ENCODE assay signal across 21 cellular contexts in the genomic region with DNA sequence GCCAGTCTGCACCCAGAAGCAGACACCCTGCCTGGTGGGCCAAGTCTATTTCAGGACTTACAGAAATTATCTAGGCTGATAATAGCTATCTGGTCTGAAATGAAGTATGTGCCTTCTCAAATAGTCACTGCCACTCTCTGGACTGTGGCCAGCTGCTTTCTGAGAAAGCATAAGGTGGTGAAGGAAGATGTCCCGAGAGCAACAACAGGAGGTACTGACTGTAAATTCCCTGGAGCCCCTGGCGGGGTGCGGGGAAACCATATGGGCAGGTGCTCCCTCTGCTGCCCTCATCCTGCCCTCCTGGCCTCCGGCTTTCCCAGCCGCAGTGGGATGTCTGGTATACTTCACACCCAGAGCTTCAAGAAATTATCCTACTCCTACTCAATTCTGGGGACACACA.
DNase-seq lines count a peak whose midpoint lies in the region; ATAC-seq, FAIRE-seq and TF ChIP-seq lines count a peak whose summit lies in the region.
"Had no signal": no experiment of that assay in that cellular context is flagged by ENCODE, and none has a peak within 500 bp of the region (broad histone marks: within the 10 kb centered on the region; RNA-seq: fewer than 3 reads in every experiment).

No MANE protein-coding gene starts in this region.

- H3K9me2 ChIP-seq in GM23338 (ENCODE audit: insufficient read depth): no peaks in the 10 kb centered on the region; the same call in 1 of the 2 replicates

- intact Hi-C loops in breast epithelium (cut with DNase I; ENCODE audit: low total_unique reads) (no loop called here), right cardiac atrium (cut with DNase I) (no loop called here)

- peaks cover 9% of the 10 kb centered on the region for H3K4me1 Mint-ChIP-seq in GM23338
- peaks cover 41% of the 10 kb centered on the region for H3K4me1 Mint-ChIP-seq in stimulated activated effector memory CD8-positive, alpha-beta T cell treated with anti-CD3 and anti-CD28 coated beads, Interleukin-12 subunit alpha, Interleukin-12 subunit beta, amount 100 ng/mL, for 72 hours

- peak; percentile 74 for ATAC-seq in GM23338
- ATAC-seq in right cardiac atrium: peak in 1 of 2 donors; percentile 8
- ATAC-seq in stimulated activated effector memory CD8-positive, alpha-beta T cell treated with anti-CD3 and anti-CD28 coated beads, Interleukin-12 subunit alpha, Interleukin-12 subunit beta, amount 100 ng/mL, for 72 hours: no peak
- ATAC-seq: activated naive CD4-positive, alpha-beta T cell treated with anti-CD3 and anti-CD28 coated beads, Interleukin-2, amount 50 U/mL, for 72 hours; activated T-cell treated with anti-CD3 and anti-CD28 coated beads, Interleukin-2, amount 50 U/mL, for 72 hours; foreskin keratinocyte had no signal

- H3F3A ChIP-seq in GM23338 (replicated peaks; ENCODE audit: low read depth): no peaks in the 10 kb centered on the region

- H3K4me3 ChIP-seq in GM23338 (no peak overlapping the region), breast epithelium (no peak overlapping the region), right cardiac atrium (ENCODE audit: low read length) (no peak overlapping the region)
- H3K4me3 ChIP-seq: SJCRH30, tibial nerve had no signal

- TF ChIP-seq CTCF in GM23338 (conservative IDR thresholded peaks at IDR 0.05; ENCODE audit: low read depth in 2 of 2) (peak; percentile 26 to 48; a peak in 3 of 4 replicates), breast epithelium (IDR thresholded peaks at IDR 0.05) (no peak)

- no peak overlapping the region for H3K27ac Mint-ChIP-seq in GM23338
- peak overlapping the region; percentile 57 for H3K27ac Mint-ChIP-seq in stimulated activated effector memory CD8-positive, alpha-beta T cell treated with anti-CD3 and anti-CD28 coated beads, Interleukin-12 subunit alpha, Interleukin-12 subunit beta, amount 100 ng/mL, for 72 hours
- H3K27ac Mint-ChIP-seq: activated naive CD4-positive, alpha-beta T cell treated with anti-CD3 and anti-CD28 coated beads, Interleukin-2, amount 50 U/mL, for 72 hours; activated T-cell treated with anti-CD3 and anti-CD28 coated beads, Interleukin-2, amount 50 U/mL, for 72 hours; mesothelial cell of epicardium had no signal

- H3K79me2 ChIP-seq in GM23338 (replicated peaks; ENCODE audit: insufficient read depth): no peaks in the 10 kb centered on the region

- no peak overlapping the region for H3K4me2 ChIP-seq in GM23338

- no peaks in the 10 kb centered on the region for H3K27me3 ChIP-seq in GM23338 (ENCODE audit: insufficient read depth)
- no peaks in the 10 kb centered on the region for H3K27me3 ChIP-seq in breast epithelium
- no peaks in the 10 kb centered on the region for H3K27me3 ChIP-seq in right cardiac atrium (ENCODE audit: control insufficient read depth, insufficient read depth)
- H3K27me3 ChIP-seq: SJCRH30, tibial nerve had no signal

- H3K27me3 Mint-ChIP-seq in GM23338 (ENCODE audit: insufficient read depth, low read depth, poor library complexity): peaks cover 6% of the 10 kb centered on the region

- H3K36me3 ChIP-seq in GM23338 (ENCODE audit: insufficient read depth) (no peaks in the 10 kb centered on the region), breast epithelium (no peaks in the 10 kb centered on the region)
- H3K36me3 ChIP-seq: SJCRH30 had no signal

- 60% methylated on average over 5 of the region's 5 CpGs for WGBS in right cardiac atrium

- H3K27ac ChIP-seq in GM23338 (ENCODE audit: low read depth) (no peak overlapping the region), breast epithelium (peak overlapping the region; percentile 71 to 92), right cardiac atrium (ENCODE audit: low read length) (peak overlapping the region; percentile 60)
- H3K27ac ChIP-seq: foreskin keratinocyte, SJCRH30 had no signal

- no peak for FAIRE-seq in HTR-8/SVneo (lab: Jason Lieb, UNC)

- H2AFZ ChIP-seq in GM23338: no peak overlapping the region

- no peaks in the 10 kb centered on the region for H3K9me3 ChIP-seq in breast epithelium
- H3K9me3 ChIP-seq in right cardiac atrium (ENCODE audit: control insufficient read depth, low read length): no peaks in the 10 kb centered on the region
- H3K9me3 ChIP-seq: tibial nerve had no signal

- H4K20me1 ChIP-seq in GM23338 (replicated peaks; ENCODE audit: insufficient read depth): no peaks in the 10 kb centered on the region

- DNase-seq in GM23338 (ENCODE audit: low spot score) (no peak), breast epithelium (ENCODE audit: low spot score in 2 of 2) (no peak), right cardiac atrium (peak in 1 of 3 donors; percentile 71), HTR-8/SVneo (ENCODE audit: insufficient read length, low spot score) (no peak), SIG-M5 treated with dmso at 0.1 percent for 504 hours (lab: John Stamatoyannopoulos, UW; ENCODE audit: unreplicated experiment) (no peak), GF-D8 (lab: John Stamatoyannopoulos, UW) (no peak), C1 segment of cervical spinal cord (lab: John Stamatoyannopoulos, UW) (no peak)
- DNase-seq in stimulated activated effector memory CD8-positive, alpha-beta T cell treated with anti-CD3 and anti-CD28 coated beads, Interleukin-12 subunit alpha, Interleukin-12 subunit beta, amount 100 ng/mL, for 72 hours (ENCODE audit: low spot score in 2 of 2): no peak
- DNase-seq: activated CD4-positive, CD25-positive, alpha-beta regulatory T cell; activated T-cell treated with anti-CD3 and anti-CD28 coated beads, Interleukin-2, amount 50 U/mL, for 72 hours; COR-L47; foreskin keratinocyte; Kasumi-1; NCI-H1092; NCI-H2081 treated with DMSO at 0.1 percent for 48 hours; NCI-H526; SJCRH30 had no signal

- H3K9me3 Mint-ChIP-seq in GM23338: 0 out of 3 replicates have a peak, but pooled peaks cover 3% of the 10 kb centered on the region
- no peaks in the 10 kb centered on the region for H3K9me3 Mint-ChIP-seq in stimulated activated effector memory CD8-positive, alpha-beta T cell treated with anti-CD3 and anti-CD28 coated beads, Interleukin-12 subunit alpha, Interleukin-12 subunit beta, amount 100 ng/mL, for 72 hours
- H3K9me3 Mint-ChIP-seq: activated T-cell treated with anti-CD3 and anti-CD28 coated beads, Interleukin-2, amount 50 U/mL, for 72 hours had no signal

- H3K4me1 ChIP-seq in GM23338 (ENCODE audit: insufficient read depth): no peaks in the 10 kb centered on the region
- H3K4me1 ChIP-seq in breast epithelium: peaks cover 9 to 13% of the 10 kb centered on the region in 2 donors
- H3K4me1 ChIP-seq in right cardiac atrium (ENCODE audit: control insufficient read depth, insufficient read depth, low read length): peaks cover 28% of the 10 kb centered on the region
- H3K4me1 ChIP-seq: SJCRH30 had no signal

- H3K4me3 Mint-ChIP-seq in GM23338: no peak overlapping the region
- H3K4me3 Mint-ChIP-seq in stimulated activated effector memory CD8-positive, alpha-beta T cell treated with anti-CD3 and anti-CD28 coated beads, Interleukin-12 subunit alpha, Interleukin-12 subunit beta, amount 100 ng/mL, for 72 hours: no peak overlapping the region
- H3K4me3 Mint-ChIP-seq: activated T-cell treated with anti-CD3 and anti-CD28 coated beads, Interleukin-2, amount 50 U/mL, for 72 hours; mesothelial cell of epicardium; neural crest cell had no signal

- H3K36me3 Mint-ChIP-seq in GM23338 (ENCODE audit: low read depth): peaks cover 4% of the 10 kb centered on the region
- peaks cover 41% of the 10 kb centered on the region for H3K36me3 Mint-ChIP-seq in stimulated activated effector memory CD8-positive, alpha-beta T cell treated with anti-CD3 and anti-CD28 coated beads, Interleukin-12 subunit alpha, Interleukin-12 subunit beta, amount 100 ng/mL, for 72 hours

- no peak for TF ChIP-seq POLR2A in breast epithelium (IDR thresholded peaks at IDR 0.05)

TF ChIP-seq in GM23338, 12 proteins besides CTCF, POLR2A, EP300 and RAD21 (continues in another document):
- TF ChIP-seq JUNB (IDR thresholded peaks at IDR 0.05; ENCODE audit: unreplicated experiment) (no peak), STAT1 (IDR thresholded peaks at IDR 0.05; ENCODE audit: unreplicated experiment) (no peak), POLR2AphosphoS5 (IDR thresholded peaks at IDR 0.05; ENCODE audit: low read depth) (no peak), ZNF114 (CRISPR knock-in tag; IDR thresholded peaks at IDR 0.05) (no peak), NANOG (IDR thresholded peaks at IDR 0.05; ENCODE audit: borderline replicate concordance) (no peak), ZNF331 (CRISPR knock-in tag; IDR thresholded peaks at IDR 0.05; ENCODE audit: low read depth) (no peak), EZH2phosphoT487 (IDR thresholded peaks at IDR 0.05; ENCODE audit: unreplicated experiment) (no peak), CREB1 (CRISPR knock-in tag; IDR thresholded peaks at IDR 0.05; ENCODE audit: low read depth) (no peak)
- TF ChIP-seq, protein P1, sequence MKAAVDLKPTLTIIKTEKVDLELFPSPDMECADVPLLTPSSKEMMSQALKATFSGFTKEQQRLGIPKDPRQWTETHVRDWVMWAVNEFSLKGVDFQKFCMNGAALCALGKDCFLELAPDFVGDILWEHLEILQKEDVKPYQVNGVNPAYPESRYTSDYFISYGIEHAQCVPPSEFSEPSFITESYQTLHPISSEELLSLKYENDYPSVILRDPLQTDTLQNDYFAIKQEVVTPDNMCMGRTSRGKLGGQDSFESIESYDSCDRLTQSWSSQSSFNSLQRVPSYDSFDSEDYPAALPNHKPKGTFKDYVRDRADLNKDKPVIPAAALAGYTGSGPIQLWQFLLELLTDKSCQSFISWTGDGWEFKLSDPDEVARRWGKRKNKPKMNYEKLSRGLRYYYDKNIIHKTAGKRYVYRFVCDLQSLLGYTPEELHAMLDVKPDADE (IDR thresholded peaks at IDR 0.05): no peak

Comparison
In these comparisons a context has a peak if more than half of its experiments do, and no peak if none do; other contexts are left out.
1. CTCF ChIP-seq: peak in GM23338 (2 of 2); none in breast epithelium (0 of 3).